In genomic region chr12:1613860-1614259, GRCh38 we compare ENCODE assay signal across 2 cellular contexts.
TF ChIP-seq lines count a peak whose summit lies in the region.

No MANE protein-coding gene starts in this region.

TF ChIP-seq in HepG2, 621 proteins besides CTCF, POLR2A, EP300 and RAD21 (continued from another document):
- TF ChIP-seq ZNF552 (CRISPR knock-in tag; IDR thresholded peaks at IDR 0.05; ENCODE audit: borderline replicate concordance) (no peak), ZNF143 (CRISPR knock-in tag; IDR thresholded peaks at IDR 0.05) (peak; percentile 81)
- TF ChIP-seq, protein P1, sequence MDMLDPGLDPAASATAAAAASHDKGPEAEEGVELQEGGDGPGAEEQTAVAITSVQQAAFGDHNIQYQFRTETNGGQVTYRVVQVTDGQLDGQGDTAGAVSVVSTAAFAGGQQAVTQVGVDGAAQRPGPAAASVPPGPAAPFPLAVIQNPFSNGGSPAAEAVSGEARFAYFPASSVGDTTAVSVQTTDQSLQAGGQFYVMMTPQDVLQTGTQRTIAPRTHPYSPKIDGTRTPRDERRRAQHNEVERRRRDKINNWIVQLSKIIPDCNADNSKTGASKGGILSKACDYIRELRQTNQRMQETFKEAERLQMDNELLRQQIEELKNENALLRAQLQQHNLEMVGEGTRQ (IDR thresholded peaks at IDR 0.05; ENCODE audit: low read depth, low read length) = no peak
- TF ChIP-seq, protein P1 (CRISPR knock-in tag; IDR thresholded peaks at IDR 0.05; ENCODE audit: borderline replicate concordance) = peak; percentile 56; the same call in 1 of the 2 replicates

TF ChIP-seq in WTC11, 78 proteins besides CTCF, POLR2A, EP300 and RAD21:
- TF ChIP-seq USF1 (CRISPR knock-in tag; IDR thresholded peaks at IDR 0.05) (peak; percentile 92), CREM (CRISPR knock-in tag; IDR thresholded peaks at IDR 0.05) (no peak), MYBL2 (CRISPR knock-in tag; IDR thresholded peaks at IDR 0.05) (no peak), NR2C2 (CRISPR knock-in tag; IDR thresholded peaks at IDR 0.05) (no peak), CBFB (CRISPR knock-in tag; IDR thresholded peaks at IDR 0.05; ENCODE audit: low read depth) (no peak), E2F1 (CRISPR knock-in tag; IDR thresholded peaks at IDR 0.05) (no peak), ZNF138 (CRISPR knock-in tag; conservative IDR thresholded peaks at IDR 0.05) (no peak)
- TF ChIP-seq, protein P1 (CRISPR knock-in tag; IDR thresholded peaks at IDR 0.05) = peak; percentile 91
- TF ChIP-seq, protein P2, sequence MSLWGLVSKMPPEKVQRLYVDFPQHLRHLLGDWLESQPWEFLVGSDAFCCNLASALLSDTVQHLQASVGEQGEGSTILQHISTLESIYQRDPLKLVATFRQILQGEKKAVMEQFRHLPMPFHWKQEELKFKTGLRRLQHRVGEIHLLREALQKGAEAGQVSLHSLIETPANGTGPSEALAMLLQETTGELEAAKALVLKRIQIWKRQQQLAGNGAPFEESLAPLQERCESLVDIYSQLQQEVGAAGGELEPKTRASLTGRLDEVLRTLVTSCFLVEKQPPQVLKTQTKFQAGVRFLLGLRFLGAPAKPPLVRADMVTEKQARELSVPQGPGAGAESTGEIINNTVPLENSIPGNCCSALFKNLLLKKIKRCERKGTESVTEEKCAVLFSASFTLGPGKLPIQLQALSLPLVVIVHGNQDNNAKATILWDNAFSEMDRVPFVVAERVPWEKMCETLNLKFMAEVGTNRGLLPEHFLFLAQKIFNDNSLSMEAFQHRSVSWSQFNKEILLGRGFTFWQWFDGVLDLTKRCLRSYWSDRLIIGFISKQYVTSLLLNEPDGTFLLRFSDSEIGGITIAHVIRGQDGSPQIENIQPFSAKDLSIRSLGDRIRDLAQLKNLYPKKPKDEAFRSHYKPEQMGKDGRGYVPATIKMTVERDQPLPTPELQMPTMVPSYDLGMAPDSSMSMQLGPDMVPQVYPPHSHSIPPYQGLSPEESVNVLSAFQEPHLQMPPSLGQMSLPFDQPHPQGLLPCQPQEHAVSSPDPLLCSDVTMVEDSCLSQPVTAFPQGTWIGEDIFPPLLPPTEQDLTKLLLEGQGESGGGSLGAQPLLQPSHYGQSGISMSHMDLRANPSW (CRISPR knock-in tag; conservative IDR thresholded peaks at IDR 0.05; ENCODE audit: low read depth) = no peak
- TF ChIP-seq, protein P3, sequence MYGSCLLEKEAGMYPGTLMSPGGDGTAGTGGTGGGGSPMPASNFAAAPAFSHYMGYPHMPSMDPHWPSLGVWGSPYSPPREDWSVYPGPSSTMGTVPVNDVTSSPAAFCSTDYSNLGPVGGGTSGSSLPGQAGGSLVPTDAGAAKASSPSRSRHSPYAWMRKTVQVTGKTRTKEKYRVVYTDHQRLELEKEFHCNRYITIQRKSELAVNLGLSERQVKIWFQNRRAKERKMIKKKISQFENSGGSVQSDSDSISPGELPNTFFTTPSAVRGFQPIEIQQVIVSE (CRISPR knock-in tag; IDR thresholded peaks at IDR 0.05; ENCODE audit: borderline replicate concordance) = no peak
- TF ChIP-seq, protein P4, sequence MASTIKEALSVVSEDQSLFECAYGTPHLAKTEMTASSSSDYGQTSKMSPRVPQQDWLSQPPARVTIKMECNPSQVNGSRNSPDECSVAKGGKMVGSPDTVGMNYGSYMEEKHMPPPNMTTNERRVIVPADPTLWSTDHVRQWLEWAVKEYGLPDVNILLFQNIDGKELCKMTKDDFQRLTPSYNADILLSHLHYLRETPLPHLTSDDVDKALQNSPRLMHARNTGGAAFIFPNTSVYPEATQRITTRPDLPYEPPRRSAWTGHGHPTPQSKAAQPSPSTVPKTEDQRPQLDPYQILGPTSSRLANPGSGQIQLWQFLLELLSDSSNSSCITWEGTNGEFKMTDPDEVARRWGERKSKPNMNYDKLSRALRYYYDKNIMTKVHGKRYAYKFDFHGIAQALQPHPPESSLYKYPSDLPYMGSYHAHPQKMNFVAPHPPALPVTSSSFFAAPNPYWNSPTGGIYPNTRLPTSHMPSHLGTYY (CRISPR knock-in tag; IDR thresholded peaks at IDR 0.05) = no peak
- TF ChIP-seq, protein P5, sequence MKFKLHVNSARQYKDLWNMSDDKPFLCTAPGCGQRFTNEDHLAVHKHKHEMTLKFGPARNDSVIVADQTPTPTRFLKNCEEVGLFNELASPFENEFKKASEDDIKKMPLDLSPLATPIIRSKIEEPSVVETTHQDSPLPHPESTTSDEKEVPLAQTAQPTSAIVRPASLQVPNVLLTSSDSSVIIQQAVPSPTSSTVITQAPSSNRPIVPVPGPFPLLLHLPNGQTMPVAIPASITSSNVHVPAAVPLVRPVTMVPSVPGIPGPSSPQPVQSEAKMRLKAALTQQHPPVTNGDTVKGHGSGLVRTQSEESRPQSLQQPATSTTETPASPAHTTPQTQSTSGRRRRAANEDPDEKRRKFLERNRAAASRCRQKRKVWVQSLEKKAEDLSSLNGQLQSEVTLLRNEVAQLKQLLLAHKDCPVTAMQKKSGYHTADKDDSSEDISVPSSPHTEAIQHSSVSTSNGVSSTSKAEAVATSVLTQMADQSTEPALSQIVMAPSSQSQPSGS (CRISPR knock-in tag; IDR thresholded peaks at IDR 0.05; ENCODE audit: borderline replicate concordance, low read depth) = no peak
